1 cellular context compared by ENCODE assay signal in genomic region chr6:43248107-43248506, GRCh38.
A peak's percentile ranks its signal among the peaks of the same experiment; 100 is the strongest.
TF ChIP-seq lines count a peak whose summit lies in the region.

No MANE protein-coding gene starts in this region.

TF ChIP-seq in HepG2, 621 proteins besides CTCF, POLR2A, EP300 and RAD21:
- TF ChIP-seq ZNF564 (CRISPR knock-in tag; IDR thresholded peaks at IDR 0.05), result 0 out of 2 replicates have a peak, but pooled peaks have one; percentile 4
- no peak for TF ChIP-seq ZNF576 (CRISPR knock-in tag; IDR thresholded peaks at IDR 0.05)
TF ChIP-seq in HepG2: peak in this region for 1.
